In the genomic region with DNA sequence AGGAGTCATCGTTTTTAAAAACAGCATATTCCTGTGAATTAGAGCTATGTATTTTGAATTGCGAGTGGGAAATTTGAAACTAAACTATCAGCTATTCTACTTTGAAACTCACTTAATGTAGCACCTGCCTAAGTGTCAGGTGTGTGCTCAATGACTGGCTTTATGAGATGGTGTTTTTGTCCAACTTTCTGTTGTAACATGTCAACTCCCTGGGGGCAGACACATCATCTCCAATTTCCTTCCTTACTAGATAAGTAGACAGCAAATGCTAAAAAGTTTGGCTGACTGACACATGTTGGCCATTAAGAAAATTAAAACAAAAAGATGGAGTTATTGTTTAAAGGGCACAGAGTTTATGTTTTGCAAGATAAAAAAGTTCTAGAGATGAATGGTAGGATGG, we compare ENCODE assay signal across 13 cellular contexts.
"Had no signal": no experiment of that assay in that cellular context is flagged by ENCODE, and none has a peak within 500 bp of the region (broad histone marks: within the 10 kb centered on the region; RNA-seq: fewer than 3 reads in every experiment).

No MANE protein-coding gene starts in this region.

- H3K27ac ChIP-seq: coronary artery, psoas muscle, right lobe of liver, transverse colon, VCaP had no signal

- H3K36me3 ChIP-seq: right lobe of liver, transverse colon had no signal

- H3K4me3 ChIP-seq: coronary artery, psoas muscle, right lobe of liver, transverse colon had no signal

- H3K9me3 ChIP-seq: psoas muscle, right lobe of liver, transverse colon had no signal

- H3K4me1 ChIP-seq: psoas muscle, right lobe of liver, transverse colon had no signal

- H3K27me3 ChIP-seq: right lobe of liver, transverse colon had no signal

- DNase-seq: activated CD4-positive, alpha-beta memory T cell treated with anti-CD3 and anti-CD28 coated beads, Interleukin-2, amount 10 ng/mL, durations not matched to agents 7 days and 5 days; activated CD4-positive, alpha-beta T cell treated with anti-CD3 and anti-CD28 coated beads for 36 hours; activated naive CD4-positive, alpha-beta T cell treated with anti-CD3 and anti-CD28 coated beads for 36 hours; caudate nucleus; effector CD8-positive, alpha-beta T cell; hippocampal formation; kidney glomerular epithelial cell; psoas muscle; right lobe of liver; stimulated activated naive B cell treated with anti-CD40 and anti-IgM and Interleukin-4, amounts not matched to agents 10 μg/mL and 1 μg/mL and 100 μg/mL, for 72 hours; transverse colon had no signal
